In genomic region chr7:128913856-128914565, GRCh38 we compare ENCODE assay signal across 26 cellular contexts. TPM values are rescaled to one million over a fixed set of nuclear protein-coding genes. Genes with fewer than 3 reads are reported as not detected.
DNase-seq lines count a peak whose midpoint lies in the region; ATAC-seq and TF ChIP-seq lines count a peak whose summit lies in the region.
"Had no signal": no experiment of that assay in that cellular context is flagged by ENCODE, and none has a peak within 500 bp of the region (broad histone marks: within the 10 kb centered on the region; RNA-seq: fewer than 3 reads in every experiment).

No MANE protein-coding gene starts in this region.

- no peak for TF ChIP-seq POLR2A in sigmoid colon (IDR thresholded peaks at IDR 0.05)

- H3K36me3 ChIP-seq in OCI-LY3 (replicated peaks; ENCODE audit: low read depth, low read length) = no peaks in the 10 kb centered on the region
- no peaks in the 10 kb centered on the region for H3K36me3 ChIP-seq in sigmoid colon
- H3K36me3 ChIP-seq: BLaER1, uterus had no signal

- no peaks in the 10 kb centered on the region for H4K20me1 ChIP-seq in OCI-LY3 (ENCODE audit: insufficient read depth, low read length)
- H4K20me1 ChIP-seq: BLaER1 had no signal

- H3K4me1 Mint-ChIP-seq in activated naive CD4-positive, alpha-beta T cell treated with anti-CD3 and anti-CD28 coated beads, Interleukin-2, amount 10 ng/mL, durations not matched to agents 7 days and 5 days = peaks cover 4% of the 10 kb centered on the region
- peaks cover 18% of the 10 kb centered on the region for H3K4me1 Mint-ChIP-seq in glutamatergic neuron (ENCODE audit: low read depth, unreplicated experiment)

- ATAC-seq in HG02852 (IDR thresholded peaks at IDR 0.05; ENCODE audit: unreplicated experiment) = no peak
- ATAC-seq: esophagus mucosa had no signal

- H3K27ac Mint-ChIP-seq in activated naive CD4-positive, alpha-beta T cell treated with anti-CD3 and anti-CD28 coated beads, Interleukin-2, amount 10 ng/mL, durations not matched to agents 7 days and 5 days = no peak overlapping the region
- no peak overlapping the region for H3K27ac Mint-ChIP-seq in glutamatergic neuron (ENCODE audit: unreplicated experiment)
- H3K27ac Mint-ChIP-seq: activated CD4-positive, alpha-beta memory T cell treated with anti-CD3 and anti-CD28 coated beads for 36 hours; activated naive CD4-positive, alpha-beta T cell treated with anti-CD3 and anti-CD28 coated beads, Interleukin-2, amount 50 U/mL, for 72 hours; HFFc6 had no signal

- H3K79me2 ChIP-seq in OCI-LY3 (ENCODE audit: low read length) = no peaks in the 10 kb centered on the region

- H3K9me3 ChIP-seq in OCI-LY3 (ENCODE audit: insufficient read depth, low read length) (no peaks in the 10 kb centered on the region), sigmoid colon (no peaks in the 10 kb centered on the region)
- H3K9me3 ChIP-seq: BLaER1, uterus had no signal

- TF ChIP-seq EP300 in sigmoid colon (IDR thresholded peaks at IDR 0.05) = no peak

- H3K27me3 ChIP-seq in OCI-LY3 (ENCODE audit: low read depth, low read length) = no peaks in the 10 kb centered on the region
- peaks cover 17 to 76% (median 57%) of the 10 kb centered on the region in 3 donors for H3K27me3 ChIP-seq in sigmoid colon

- no peaks in the 10 kb centered on the region for H3K9me3 Mint-ChIP-seq in activated naive CD4-positive, alpha-beta T cell treated with anti-CD3 and anti-CD28 coated beads, Interleukin-2, amount 10 ng/mL, durations not matched to agents 7 days and 5 days
- peaks cover 3% of the 10 kb centered on the region for H3K9me3 Mint-ChIP-seq in glutamatergic neuron (ENCODE audit: unreplicated experiment)
- H3K9me3 Mint-ChIP-seq: activated CD4-positive, alpha-beta memory T cell treated with anti-CD3 and anti-CD28 coated beads for 36 hours; activated naive CD4-positive, alpha-beta T cell treated with anti-CD3 and anti-CD28 coated beads, Interleukin-2, amount 50 U/mL, for 72 hours; HFFc6 had no signal

- no peak overlapping the region for H2AFZ ChIP-seq in OCI-LY3 (ENCODE audit: low read depth, low read length)

- CTCF ChIA-PET in activated naive CD4-positive, alpha-beta T cell treated with anti-CD3 and anti-CD28 coated beads, Interleukin-2, amount 10 ng/mL, durations not matched to agents 7 days and 5 days (lab: Charles Lee) = interaction anchor here (0.7 to 1.3 kb wide), 2 partner anchors 30 to 178 kb away, joined by 3 to 4 read pairs; no protein-coding TSS in a partner anchor

- intact Hi-C loops in sigmoid colon (cut with DNase I) = no loop called here

- H3K4me3 ChIP-seq in OCI-LY3 (ENCODE audit: low read length) (peak overlapping the region; percentile 35), sigmoid colon (no peak overlapping the region)
- H3K4me3 ChIP-seq: BLaER1, uterus had no signal

- peak; percentile 17 for DNase-seq in activated naive CD4-positive, alpha-beta T cell treated with anti-CD3 and anti-CD28 coated beads, Interleukin-2, amount 10 ng/mL, durations not matched to agents 7 days and 5 days
- DNase-seq in activated naive CD4-positive, alpha-beta T cell treated with anti-CD3 and anti-CD28 coated beads, Interleukin-2, amount 50 U/mL, for 16 hours = no peak
- DNase-seq in glutamatergic neuron (no peak), sigmoid colon (peak; percentile 52), NCI-H510A (lab: John Stamatoyannopoulos, UW) (no peak), NCI-H2107 treated with DMSO at 0.1 percent for 48 hours (lab: John Stamatoyannopoulos, UW; ENCODE audit: unreplicated experiment) (no peak)
- DNase-seq: Calu3; cerebellar nuclear complex; effector CD8-positive, alpha-beta T cell; HFFc6; kidney; mammary epithelial cell; NCI-H1417 treated with DMSO at 0.1 percent for 48 hours; NCI-H526; SHP77 treated with DMSO at 0.1 percent for 48 hours; uterus had no signal

- no peak overlapping the region for H3K4me3 Mint-ChIP-seq in activated naive CD4-positive, alpha-beta T cell treated with anti-CD3 and anti-CD28 coated beads, Interleukin-2, amount 10 ng/mL, durations not matched to agents 7 days and 5 days
- peak overlapping the region; percentile 38 for H3K4me3 Mint-ChIP-seq in glutamatergic neuron (ENCODE audit: unreplicated experiment)
- H3K4me3 Mint-ChIP-seq: activated CD4-positive, alpha-beta memory T cell treated with anti-CD3 and anti-CD28 coated beads for 36 hours; HFFc6 had no signal

- H3K9ac ChIP-seq in OCI-LY3 (ENCODE audit: low read length) = peak overlapping the region; percentile 65
- H3K9ac ChIP-seq: BLaER1 had no signal

- peaks cover 91% of the 10 kb centered on the region for H3K27me3 Mint-ChIP-seq in activated naive CD4-positive, alpha-beta T cell treated with anti-CD3 and anti-CD28 coated beads, Interleukin-2, amount 10 ng/mL, durations not matched to agents 7 days and 5 days
- H3K27me3 Mint-ChIP-seq in glutamatergic neuron (ENCODE audit: unreplicated experiment) = peaks cover 23% of the 10 kb centered on the region

- no peaks in the 10 kb centered on the region for H3K36me3 Mint-ChIP-seq in activated naive CD4-positive, alpha-beta T cell treated with anti-CD3 and anti-CD28 coated beads, Interleukin-2, amount 10 ng/mL, durations not matched to agents 7 days and 5 days
- H3K36me3 Mint-ChIP-seq in glutamatergic neuron (ENCODE audit: unreplicated experiment) = no peaks in the 10 kb centered on the region
- H3K36me3 Mint-ChIP-seq: activated CD4-positive, alpha-beta memory T cell treated with anti-CD3 and anti-CD28 coated beads for 36 hours; activated naive CD4-positive, alpha-beta T cell treated with anti-CD3 and anti-CD28 coated beads, Interleukin-2, amount 50 U/mL, for 72 hours had no signal

- H3K4me2 ChIP-seq in OCI-LY3 (ENCODE audit: low read length) = peak overlapping the region; percentile 69

- TF ChIP-seq CTCF in OCI-LY3 (IDR thresholded peaks at IDR 0.05; ENCODE audit: low read depth, low read length) (no peak), glutamatergic neuron (IDR thresholded peaks at IDR 0.05; ENCODE audit: partially characterized antibody, unreplicated experiment) (no peak), sigmoid colon (IDR thresholded peaks at IDR 0.05) (no peak)

- H3K4me1 ChIP-seq in OCI-LY3 (ENCODE audit: low read length) = peaks cover 49% of the 10 kb centered on the region
- peaks cover 0 to 31% (median 29%) of the 10 kb centered on the region in 4 donors for H3K4me1 ChIP-seq in sigmoid colon
- H3K4me1 ChIP-seq: uterus had no signal

- WGBS in sigmoid colon, 2 donors = 76 to 87% methylated on average over 10 of the region's 10 CpGs

- peak overlapping the region; percentile 84 for H3K27ac ChIP-seq in OCI-LY3 (ENCODE audit: low read length)
- no peak overlapping the region for H3K27ac ChIP-seq in sigmoid colon
- H3K27ac ChIP-seq: BLaER1, uterus, VCaP had no signal

RNA-seq across cellular contexts. Expression of gene KCP, which starts 3.5 kb away (rescaled TPM):
- 2.2 TPM for total RNA-seq in glutamatergic neuron (ENCODE audit: unreplicated experiment)
- under 1 TPM in 3 of 4 donors, not detected in 1; 0.14 to 0.36 (median 0.28) TPM for total RNA-seq in sigmoid colon
- under 1 TPM in 1 of 3 donors, not detected in 2; 0.42 TPM for polyA plus RNA-seq in sigmoid colon
- total RNA-seq: A673, M059J had no signal

RNA-seq across cellular contexts. Expression of gene IRF5, which starts 23.7 kb away (rescaled TPM):
- total RNA-seq in glutamatergic neuron (ENCODE audit: unreplicated experiment) (not detected), sigmoid colon (10 to 100 TPM in 1 of 4 donors, 1 to 10 TPM in 3; 6.0 to 15.3 (median 8.1) TPM)
- polyA plus RNA-seq in sigmoid colon = 10 to 100 TPM in 1 of 3 donors, 1 to 10 TPM in 2; 4.6 to 11.3 (median 4.8) TPM
- total RNA-seq: A673 had no signal
- polyA plus RNA-seq: neural cell had no signal

RNA-seq across cellular contexts. Expression of gene ATP6V1F, which starts 51.4 kb away (rescaled TPM):
- total RNA-seq in glutamatergic neuron (ENCODE audit: unreplicated experiment) (133 TPM), sigmoid colon (100 to 1,000 TPM in 3 of 4 donors, 10 to 100 TPM in 1; 96.7 to 138 (median 131) TPM)
- 100 to 1,000 TPM; 148 to 214 (median 183) TPM for polyA plus RNA-seq in sigmoid colon

Comparison
In these comparisons a context has a peak if more than half of its experiments do, and no peak if none do; other contexts are left out.
1. DNase-seq: peak in activated naive CD4-positive, alpha-beta T cell treated with anti-CD3 and anti-CD28 coated beads, Interleukin-2, amount 10 ng/mL, durations not matched to agents 7 days and 5 days (single experiment) and sigmoid colon (single experiment); none in activated naive CD4-positive, alpha-beta T cell treated with anti-CD3 and anti-CD28 coated beads, Interleukin-2, amount 50 U/mL, for 16 hours (single experiment), glutamatergic neuron (single experiment), NCI-H510A (single experiment) and NCI-H2107 treated with DMSO at 0.1 percent for 48 hours (single experiment).